In the genomic region with DNA sequence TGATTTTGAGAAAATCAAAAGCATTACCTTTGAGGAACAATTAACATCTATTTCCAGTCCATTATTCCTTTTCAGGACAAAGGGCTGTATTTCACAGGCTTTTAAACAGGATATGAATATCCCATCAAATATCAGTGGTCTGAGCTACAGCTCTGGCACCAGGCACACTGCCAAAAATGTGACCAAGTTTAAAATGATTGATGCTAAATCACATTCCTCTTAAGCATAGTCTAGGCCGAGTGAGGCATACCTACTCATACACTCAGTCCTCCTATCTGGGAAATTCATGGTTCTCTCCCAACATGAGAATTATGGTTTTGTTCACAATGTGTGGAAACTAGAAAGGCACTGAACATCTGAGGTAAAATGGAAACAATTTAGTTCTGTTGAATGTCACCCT, we compare ENCODE assay signal across 22 cellular contexts.
DNase-seq lines count a peak whose midpoint lies in the region; ATAC-seq and TF ChIP-seq lines count a peak whose summit lies in the region.
"Had no signal": no experiment of that assay in that cellular context is flagged by ENCODE, and none has a peak within 500 bp of the region (broad histone marks: within the 10 kb centered on the region; RNA-seq: fewer than 3 reads in every experiment).

No MANE protein-coding gene starts in this region.

- H3K27ac Mint-ChIP-seq in chondrocyte (ENCODE audit: unreplicated experiment): peak overlapping the region; percentile 23
- H3K27ac Mint-ChIP-seq: CD4-positive, alpha-beta T cell had no signal

- intact Hi-C loops in left ventricle myocardium superior (cut with micrococcal nuclease): no loop called here

- H3K4me1 ChIP-seq in BE2C: peaks cover 8% of the 10 kb centered on the region; the same call in 1 of the 2 replicates
- H3K4me1 ChIP-seq: SJCRH30 had no signal

- no peaks in the 10 kb centered on the region for H3K4me1 Mint-ChIP-seq in chondrocyte (ENCODE audit: low read depth)

- H3K36me3 ChIP-seq in BE2C: no peaks in the 10 kb centered on the region
- H3K36me3 ChIP-seq: BLaER1 treated with 17β-estradiol and CSF1 and Interleukin-3, amounts not matched to agents 10 nM and 100 nM; SJCRH30 had no signal

- peak; percentile 29 for DNase-seq in BE2C
- peak; percentile 79 for DNase-seq in SHP77 treated with DMSO at 0.1 percent for 48 hours (lab: John Stamatoyannopoulos, UW)
- no peak for DNase-seq in chondrocyte (ENCODE audit: low spot score)
- DNase-seq in lung microvascular endothelial cell (ENCODE audit: low read depth in 2 of 2): peak; percentile 19 to 76
- DNase-seq in hippocampal formation (lab: John Stamatoyannopoulos, UW): no peak
- DNase-seq in left ventricle myocardium superior: no peak
- DNase-seq: CD4-positive, alpha-beta T cell; COR-L47; DMS79; Kasumi-1; MV-4-11; NCI-H1105; NCI-H1436 treated with DMSO at 0.1 percent for 48 hours; NCI-H187 treated with DMSO at 0.1 percent for 48 hours; NCI-H446; NCI-H524 treated with DMSO at 0.1 percent for 48 hours; NCI-H774; SJCRH30 had no signal

- H3K36me3 Mint-ChIP-seq in chondrocyte (ENCODE audit: low read depth): no peaks in the 10 kb centered on the region

- H3K27me3 Mint-ChIP-seq in chondrocyte (ENCODE audit: low read depth): peaks cover 29% of the 10 kb centered on the region
- H3K27me3 Mint-ChIP-seq: CD4-positive, alpha-beta T cell had no signal

- no peaks in the 10 kb centered on the region for H3K9me3 ChIP-seq in BE2C
- H3K9me3 ChIP-seq: BLaER1 treated with 17β-estradiol and CSF1 and Interleukin-3, amounts not matched to agents 10 nM and 100 nM; SJCRH30 had no signal

- ATAC-seq in left ventricle myocardium superior (no peak), GM19467 (IDR thresholded peaks at IDR 0.05; ENCODE audit: unreplicated experiment) (no peak)
- ATAC-seq: HepG2, K562 had no signal

- no peak overlapping the region for H3K4me3 ChIP-seq in BE2C (ENCODE audit: low read depth, low read length)
- H3K4me3 ChIP-seq: BLaER1 treated with 17β-estradiol and CSF1 and Interleukin-3, amounts not matched to agents 10 nM and 100 nM; K562; SJCRH30 had no signal

- TF ChIP-seq CTCF in BE2C (IDR thresholded peaks at IDR 0.05; ENCODE audit: low read depth, low read length) (no peak), chondrocyte (IDR thresholded peaks at IDR 0.05) (no peak)

- H3K9me3 Mint-ChIP-seq in chondrocyte (ENCODE audit: low read depth): no peaks in the 10 kb centered on the region

- H3K27me3 ChIP-seq in BE2C: no peaks in the 10 kb centered on the region
- H3K27me3 ChIP-seq: BLaER1 treated with 17β-estradiol and CSF1 and Interleukin-3, amounts not matched to agents 10 nM and 100 nM; SJCRH30 had no signal

- no peak overlapping the region for H3K4me3 Mint-ChIP-seq in chondrocyte (ENCODE audit: unreplicated experiment)
- H3K4me3 Mint-ChIP-seq: CD4-positive, alpha-beta T cell had no signal

Comparison
In these comparisons a context has a peak if more than half of its experiments do, and no peak if none do; other contexts are left out.
1. DNase-seq: peak in BE2C (single experiment), SHP77 treated with DMSO at 0.1 percent for 48 hours (single experiment) and lung microvascular endothelial cell (2 of 2); none in chondrocyte (single experiment), hippocampal formation (0 of 2) and left ventricle myocardium superior (single experiment).